Comparison of ENCODE assay signal across 1 cellular context in the genomic region with DNA sequence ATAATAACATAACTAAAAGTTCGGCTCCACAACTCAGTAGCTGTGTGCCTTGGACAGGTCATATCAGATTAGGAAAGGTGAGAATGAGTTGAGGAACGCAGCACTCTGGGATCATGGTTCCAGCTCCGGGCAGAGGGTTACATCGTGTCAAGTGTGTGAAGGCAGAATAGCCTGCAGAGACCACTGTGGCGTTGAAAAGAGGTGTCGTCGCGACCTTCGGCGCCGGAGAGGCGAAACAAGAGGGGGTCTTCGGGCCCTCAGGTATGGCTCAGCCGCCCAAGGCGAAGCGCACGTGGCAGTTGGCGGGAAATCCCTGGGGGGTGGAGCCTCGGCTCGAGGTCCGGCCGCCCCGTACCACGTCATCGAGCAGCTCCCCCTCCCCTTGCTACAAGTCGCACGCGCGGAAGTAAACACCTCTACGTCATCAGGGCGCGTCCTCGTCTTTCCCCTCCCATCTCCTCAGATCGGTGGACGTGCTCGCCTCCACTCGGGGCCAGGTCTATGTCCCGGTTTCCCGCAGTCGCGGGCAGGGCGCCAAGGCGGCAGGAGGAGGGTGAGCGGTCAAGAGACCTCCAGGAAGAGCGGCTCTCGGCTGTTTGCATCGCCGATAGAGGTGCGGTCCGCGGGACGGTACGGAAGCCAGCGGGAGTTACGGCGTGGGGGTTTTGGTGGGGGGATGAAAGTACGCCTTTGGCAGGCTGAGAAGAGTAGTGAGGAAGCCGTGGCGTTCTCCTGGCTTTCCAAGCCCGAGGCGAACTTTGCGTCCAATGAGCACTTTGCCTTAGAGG.
TF ChIP-seq lines count a peak whose summit lies in the region.

Gene DHX40 (plus strand): TSS at position 440 of the 788 bp plus-strand sequence. CDS start 62 bp downstream, at position 502.

TF ChIP-seq in HepG2, 621 proteins besides CTCF, POLR2A, EP300 and RAD21 (continued from another document and continues in another):
- TF ChIP-seq, protein P1, sequence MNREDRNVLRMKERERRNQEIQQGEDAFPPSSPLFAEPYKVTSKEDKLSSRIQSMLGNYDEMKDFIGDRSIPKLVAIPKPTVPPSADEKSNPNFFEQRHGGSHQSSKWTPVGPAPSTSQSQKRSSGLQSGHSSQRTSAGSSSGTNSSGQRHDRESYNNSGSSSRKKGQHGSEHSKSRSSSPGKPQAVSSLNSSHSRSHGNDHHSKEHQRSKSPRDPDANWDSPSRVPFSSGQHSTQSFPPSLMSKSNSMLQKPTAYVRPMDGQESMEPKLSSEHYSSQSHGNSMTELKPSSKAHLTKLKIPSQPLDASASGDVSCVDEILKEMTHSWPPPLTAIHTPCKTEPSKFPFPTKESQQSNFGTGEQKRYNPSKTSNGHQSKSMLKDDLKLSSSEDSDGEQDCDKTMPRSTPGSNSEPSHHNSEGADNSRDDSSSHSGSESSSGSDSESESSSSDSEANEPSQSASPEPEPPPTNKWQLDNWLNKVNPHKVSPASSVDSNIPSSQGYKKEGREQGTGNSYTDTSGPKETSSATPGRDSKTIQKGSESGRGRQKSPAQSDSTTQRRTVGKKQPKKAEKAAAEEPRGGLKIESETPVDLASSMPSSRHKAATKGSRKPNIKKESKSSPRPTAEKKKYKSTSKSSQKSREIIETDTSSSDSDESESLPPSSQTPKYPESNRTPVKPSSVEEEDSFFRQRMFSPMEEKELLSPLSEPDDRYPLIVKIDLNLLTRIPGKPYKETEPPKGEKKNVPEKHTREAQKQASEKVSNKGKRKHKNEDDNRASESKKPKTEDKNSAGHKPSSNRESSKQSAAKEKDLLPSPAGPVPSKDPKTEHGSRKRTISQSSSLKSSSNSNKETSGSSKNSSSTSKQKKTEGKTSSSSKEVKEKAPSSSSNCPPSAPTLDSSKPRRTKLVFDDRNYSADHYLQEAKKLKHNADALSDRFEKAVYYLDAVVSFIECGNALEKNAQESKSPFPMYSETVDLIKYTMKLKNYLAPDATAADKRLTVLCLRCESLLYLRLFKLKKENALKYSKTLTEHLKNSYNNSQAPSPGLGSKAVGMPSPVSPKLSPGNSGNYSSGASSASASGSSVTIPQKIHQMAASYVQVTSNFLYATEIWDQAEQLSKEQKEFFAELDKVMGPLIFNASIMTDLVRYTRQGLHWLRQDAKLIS (CRISPR knock-in tag; IDR thresholded peaks at IDR 0.05): no peak
- TF ChIP-seq ZC3H13 (CRISPR knock-in tag; IDR thresholded peaks at IDR 0.05): peak; percentile 97
- peak; percentile 77 for TF ChIP-seq RXRA (CRISPR knock-in tag; IDR thresholded peaks at IDR 0.05)
- TF ChIP-seq, protein P2, sequence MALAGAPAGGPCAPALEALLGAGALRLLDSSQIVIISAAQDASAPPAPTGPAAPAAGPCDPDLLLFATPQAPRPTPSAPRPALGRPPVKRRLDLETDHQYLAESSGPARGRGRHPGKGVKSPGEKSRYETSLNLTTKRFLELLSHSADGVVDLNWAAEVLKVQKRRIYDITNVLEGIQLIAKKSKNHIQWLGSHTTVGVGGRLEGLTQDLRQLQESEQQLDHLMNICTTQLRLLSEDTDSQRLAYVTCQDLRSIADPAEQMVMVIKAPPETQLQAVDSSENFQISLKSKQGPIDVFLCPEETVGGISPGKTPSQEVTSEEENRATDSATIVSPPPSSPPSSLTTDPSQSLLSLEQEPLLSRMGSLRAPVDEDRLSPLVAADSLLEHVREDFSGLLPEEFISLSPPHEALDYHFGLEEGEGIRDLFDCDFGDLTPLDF (CRISPR knock-in tag; IDR thresholded peaks at IDR 0.05): peak; percentile 92
- TF ChIP-seq ZNF225 (CRISPR knock-in tag; IDR thresholded peaks at IDR 0.05): peak; percentile 91
- TF ChIP-seq WIZ (CRISPR knock-in tag; IDR thresholded peaks at IDR 0.05): peak; percentile 63; the same call in 1 of the 2 replicates
- peak; percentile 11 for TF ChIP-seq ZNF496 (CRISPR knock-in tag; IDR thresholded peaks at IDR 0.05; ENCODE audit: insufficient replicate concordance)
- TF ChIP-seq ZNF781 (CRISPR knock-in tag; IDR thresholded peaks at IDR 0.05; ENCODE audit: borderline replicate concordance, not compliant biosample characterization): peak; percentile 99
- TF ChIP-seq ZBTB39 (CRISPR knock-in tag; IDR thresholded peaks at IDR 0.05): peak; percentile 41; the same call in 1 of the 2 replicates
- peak; percentile 31; the same call in 1 of the 2 replicates for TF ChIP-seq TSC22D2 (CRISPR knock-in tag; IDR thresholded peaks at IDR 0.05; ENCODE audit: borderline replicate concordance)
- TF ChIP-seq ZNF83 (CRISPR knock-in tag; IDR thresholded peaks at IDR 0.05; ENCODE audit: borderline replicate concordance): no peak; the same call in none of the 2 replicates
- TF ChIP-seq, protein P3, sequence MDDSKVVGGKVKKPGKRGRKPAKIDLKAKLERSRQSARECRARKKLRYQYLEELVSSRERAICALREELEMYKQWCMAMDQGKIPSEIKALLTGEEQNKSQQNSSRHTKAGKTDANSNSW (CRISPR knock-in tag; IDR thresholded peaks at IDR 0.05; ENCODE audit: borderline replicate concordance): no peak
- no peak for TF ChIP-seq RFX1 (IDR thresholded peaks at IDR 0.05)
- TF ChIP-seq ZFP36L2 (CRISPR knock-in tag; IDR thresholded peaks at IDR 0.05): no peak
- TF ChIP-seq SIN3A (IDR thresholded peaks at IDR 0.05; ENCODE audit: borderline replicate concordance, low read depth, low read length): peak; percentile 80; the same call in 1 of the 2 replicates
- peak; percentile 98 for TF ChIP-seq KAT8 (CRISPR knock-in tag; IDR thresholded peaks at IDR 0.05)
- no peak for TF ChIP-seq ZNF207 (IDR thresholded peaks at IDR 0.05; ENCODE audit: borderline replicate concordance)
- peak; percentile 93; the same call in 1 of the 2 replicates for TF ChIP-seq ZNF275 (CRISPR knock-in tag; IDR thresholded peaks at IDR 0.05; ENCODE audit: borderline replicate concordance)
- TF ChIP-seq ZNF251 (CRISPR knock-in tag; IDR thresholded peaks at IDR 0.05): peak; percentile 96; the same call in 1 of the 2 replicates
- peak; percentile 92; the same call in 1 of the 2 replicates for TF ChIP-seq SMYD3 (CRISPR knock-in tag; IDR thresholded peaks at IDR 0.05)
- TF ChIP-seq, protein P4, sequence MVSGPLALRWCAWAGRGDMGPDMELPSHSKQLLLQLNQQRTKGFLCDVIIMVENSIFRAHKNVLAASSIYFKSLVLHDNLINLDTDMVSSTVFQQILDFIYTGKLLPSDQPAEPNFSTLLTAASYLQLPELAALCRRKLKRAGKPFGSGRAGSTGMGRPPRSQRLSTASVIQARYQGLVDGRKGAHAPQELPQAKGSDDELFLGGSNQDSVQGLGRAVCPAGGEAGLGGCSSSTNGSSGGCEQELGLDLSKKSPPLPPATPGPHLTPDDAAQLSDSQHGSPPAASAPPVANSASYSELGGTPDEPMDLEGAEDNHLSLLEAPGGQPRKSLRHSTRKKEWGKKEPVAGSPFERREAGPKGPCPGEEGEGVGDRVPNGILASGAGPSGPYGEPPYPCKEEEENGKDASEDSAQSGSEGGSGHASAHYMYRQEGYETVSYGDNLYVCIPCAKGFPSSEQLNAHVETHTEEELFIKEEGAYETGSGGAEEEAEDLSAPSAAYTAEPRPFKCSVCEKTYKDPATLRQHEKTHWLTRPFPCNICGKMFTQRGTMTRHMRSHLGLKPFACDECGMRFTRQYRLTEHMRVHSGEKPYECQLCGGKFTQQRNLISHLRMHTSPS (CRISPR knock-in tag; IDR thresholded peaks at IDR 0.05; ENCODE audit: low read depth): no peak
- TF ChIP-seq PATZ1 (CRISPR knock-in tag; IDR thresholded peaks at IDR 0.05): no peak; the same call in 1 of the 2 replicates
- TF ChIP-seq, protein P5, sequence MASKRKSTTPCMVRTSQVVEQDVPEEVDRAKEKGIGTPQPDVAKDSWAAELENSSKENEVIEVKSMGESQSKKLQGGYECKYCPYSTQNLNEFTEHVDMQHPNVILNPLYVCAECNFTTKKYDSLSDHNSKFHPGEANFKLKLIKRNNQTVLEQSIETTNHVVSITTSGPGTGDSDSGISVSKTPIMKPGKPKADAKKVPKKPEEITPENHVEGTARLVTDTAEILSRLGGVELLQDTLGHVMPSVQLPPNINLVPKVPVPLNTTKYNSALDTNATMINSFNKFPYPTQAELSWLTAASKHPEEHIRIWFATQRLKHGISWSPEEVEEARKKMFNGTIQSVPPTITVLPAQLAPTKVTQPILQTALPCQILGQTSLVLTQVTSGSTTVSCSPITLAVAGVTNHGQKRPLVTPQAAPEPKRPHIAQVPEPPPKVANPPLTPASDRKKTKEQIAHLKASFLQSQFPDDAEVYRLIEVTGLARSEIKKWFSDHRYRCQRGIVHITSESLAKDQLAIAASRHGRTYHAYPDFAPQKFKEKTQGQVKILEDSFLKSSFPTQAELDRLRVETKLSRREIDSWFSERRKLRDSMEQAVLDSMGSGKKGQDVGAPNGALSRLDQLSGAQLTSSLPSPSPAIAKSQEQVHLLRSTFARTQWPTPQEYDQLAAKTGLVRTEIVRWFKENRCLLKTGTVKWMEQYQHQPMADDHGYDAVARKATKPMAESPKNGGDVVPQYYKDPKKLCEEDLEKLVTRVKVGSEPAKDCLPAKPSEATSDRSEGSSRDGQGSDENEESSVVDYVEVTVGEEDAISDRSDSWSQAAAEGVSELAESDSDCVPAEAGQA (IDR thresholded peaks at IDR 0.05; ENCODE audit: low read depth): peak; percentile 95
- TF ChIP-seq, protein P5 (CRISPR knock-in tag; IDR thresholded peaks at IDR 0.05; ENCODE audit: borderline replicate concordance): no peak
- TF ChIP-seq BRD4 (CRISPR knock-in tag; IDR thresholded peaks at IDR 0.05): no peak; the same call in 1 of the 2 replicates
- peak; percentile 100 for TF ChIP-seq FOXK1 (CRISPR knock-in tag; IDR thresholded peaks at IDR 0.05; ENCODE audit: borderline replicate concordance, low read depth)
- TF ChIP-seq ZFP90 (CRISPR knock-in tag; IDR thresholded peaks at IDR 0.05; ENCODE audit: borderline replicate concordance): peak; percentile 95
- peak; percentile 96 for TF ChIP-seq ZSCAN31 (CRISPR knock-in tag; IDR thresholded peaks at IDR 0.05; ENCODE audit: low read depth)
- TF ChIP-seq, protein P6, sequence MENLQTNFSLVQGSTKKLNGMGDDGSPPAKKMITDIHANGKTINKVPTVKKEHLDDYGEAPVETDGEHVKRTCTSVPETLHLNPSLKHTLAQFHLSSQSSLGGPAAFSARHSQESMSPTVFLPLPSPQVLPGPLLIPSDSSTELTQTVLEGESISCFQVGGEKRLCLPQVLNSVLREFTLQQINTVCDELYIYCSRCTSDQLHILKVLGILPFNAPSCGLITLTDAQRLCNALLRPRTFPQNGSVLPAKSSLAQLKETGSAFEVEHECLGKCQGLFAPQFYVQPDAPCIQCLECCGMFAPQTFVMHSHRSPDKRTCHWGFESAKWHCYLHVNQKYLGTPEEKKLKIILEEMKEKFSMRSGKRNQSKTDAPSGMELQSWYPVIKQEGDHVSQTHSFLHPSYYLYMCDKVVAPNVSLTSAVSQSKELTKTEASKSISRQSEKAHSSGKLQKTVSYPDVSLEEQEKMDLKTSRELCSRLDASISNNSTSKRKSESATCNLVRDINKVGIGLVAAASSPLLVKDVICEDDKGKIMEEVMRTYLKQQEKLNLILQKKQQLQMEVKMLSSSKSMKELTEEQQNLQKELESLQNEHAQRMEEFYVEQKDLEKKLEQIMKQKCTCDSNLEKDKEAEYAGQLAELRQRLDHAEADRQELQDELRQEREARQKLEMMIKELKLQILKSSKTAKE (CRISPR knock-in tag; IDR thresholded peaks at IDR 0.05; ENCODE audit: borderline replicate concordance): peak; percentile 54; the same call in 1 of the 2 replicates
- TF ChIP-seq ZKSCAN1 (IDR thresholded peaks at IDR 0.05; ENCODE audit: low read length): no peak
- no peak; the same call in 1 of the 2 replicates for TF ChIP-seq NCOA2 (CRISPR knock-in tag; IDR thresholded peaks at IDR 0.05)
